In the genomic region with DNA sequence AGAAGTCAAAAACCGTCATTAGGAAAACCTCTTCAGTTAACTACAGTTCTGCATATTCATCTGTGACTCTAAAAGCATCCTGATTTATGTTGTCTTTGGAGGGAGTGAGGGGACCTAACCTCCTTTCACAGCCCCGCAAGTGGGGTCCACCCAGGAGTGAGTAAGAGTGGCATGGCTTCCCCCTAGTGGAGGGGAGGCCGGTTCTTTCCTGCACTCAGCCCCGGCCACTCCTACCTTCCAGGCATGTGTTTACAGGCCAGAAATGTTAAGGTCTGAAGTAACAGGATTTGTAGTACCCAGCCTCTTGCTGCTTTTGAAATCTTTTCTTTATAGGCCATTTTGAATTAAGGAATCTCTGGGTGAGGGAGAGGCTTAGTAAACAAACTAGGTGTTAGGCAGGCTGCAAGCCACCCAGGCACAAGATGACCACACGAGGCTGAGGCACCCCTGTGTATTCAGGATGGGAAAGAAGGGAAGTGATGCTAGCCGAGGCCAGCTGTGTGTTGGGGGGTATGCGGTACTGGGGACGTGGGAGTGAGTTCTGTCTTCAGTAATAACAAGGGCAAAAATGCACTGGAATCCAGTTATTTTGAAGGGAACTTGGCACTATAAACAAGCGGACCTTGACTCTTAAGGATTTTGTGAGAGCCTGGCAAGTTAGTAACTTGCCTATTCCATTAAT, we compare ENCODE assay signal across 17 cellular contexts. TPM values are rescaled to one million over a fixed set of nuclear protein-coding genes. Genes with fewer than 3 reads are reported as not detected.
A peak's percentile ranks its signal among the peaks of the same experiment; 100 is the strongest.
DNase-seq lines count a peak whose midpoint lies in the region; ATAC-seq and TF ChIP-seq lines count a peak whose summit lies in the region.
"Had no signal": no experiment of that assay in that cellular context is flagged by ENCODE, and none has a peak within 500 bp of the region (broad histone marks: within the 10 kb centered on the region; RNA-seq: fewer than 3 reads in every experiment).

No MANE protein-coding gene starts in this region.

- ATAC-seq in PC-3 (no peak), lower lobe of right lung (peak; percentile 67 to 69)
- no peak for ATAC-seq in CD4-positive, alpha-beta T cell (ENCODE audit: poor library complexity)
- ATAC-seq: activated CD8-positive, alpha-beta T cell treated with anti-CD3 and anti-CD28 coated beads for 36 hours had no signal

- no peaks in the 10 kb centered on the region for H3K27me3 Mint-ChIP-seq in CD4-positive, alpha-beta T cell

- H3F3A ChIP-seq in PC-3 (ENCODE audit: low read length, unreplicated experiment) = no peaks in the 10 kb centered on the region

- DNase-seq in GM06990 (ENCODE audit: extremely low read depth, insufficient read length) (no peak), PC-3 (no peak), lower lobe of right lung (no peak), SHP77 treated with DMSO at 0.1 percent for 48 hours (lab: John Stamatoyannopoulos, UW) (no peak), DMS 273 (lab: John Stamatoyannopoulos, UW; ENCODE audit: unreplicated experiment) (no peak), kidney glomerular epithelial cell (lab: John Stamatoyannopoulos, UW) (no peak)
- DNase-seq in CD4-positive, alpha-beta T cell = no peak
- DNase-seq: activated CD8-positive, alpha-beta T cell treated with anti-CD3 and anti-CD28 coated beads for 36 hours; caudate nucleus; DMS 273 treated with DMSO at 0.1 percent for 48 hours; hippocampal formation; KG1; NCI-H510A; tibial artery had no signal

- no peaks in the 10 kb centered on the region for H3K36me3 Mint-ChIP-seq in CD4-positive, alpha-beta T cell (ENCODE audit: low read depth)

- H2AFZ ChIP-seq in PC-3 (ENCODE audit: low read length) = no peak overlapping the region

- peaks cover 2% of the 10 kb centered on the region; the same call in 1 of the 2 replicates for H3K27me3 ChIP-seq in GM06990 (replicated peaks; ENCODE audit: control insufficient read depth, insufficient read depth, low read length)
- peaks cover 14% of the 10 kb centered on the region; the same call in 1 of the 2 replicates for H3K27me3 ChIP-seq in PC-3 (ENCODE audit: low read length)
- no peaks in the 10 kb centered on the region for H3K27me3 ChIP-seq in duodenal mucosa (ENCODE audit: control insufficient read depth in 1 of 2, insufficient read depth in 2 of 2, low read length in 2 of 2)
- H3K27me3 ChIP-seq in lower lobe of right lung (ENCODE audit: low read depth) = no peaks in the 10 kb centered on the region
- no peaks in the 10 kb centered on the region for H3K27me3 ChIP-seq in CD4-positive, alpha-beta T cell (ENCODE audit: control insufficient read depth, insufficient read depth, low read length)
- H3K27me3 ChIP-seq: esophagus muscularis mucosa, tibial artery had no signal

- H3K79me2 ChIP-seq in PC-3 (ENCODE audit: low read length) = no peaks in the 10 kb centered on the region

- CTCF ChIA-PET in PC-3 (lab: Charles Lee) = no interaction called here
- CTCF ChIA-PET in CD4-positive, alpha-beta T cell (lab: Charles Lee) = no interaction called here

- TF ChIP-seq CTCF in GM06990 (IDR thresholded peaks at IDR 0.05; ENCODE audit: insufficient read depth, low read length, poor library complexity, severe bottlenecking) = peak; percentile 29
- 0 out of 2 replicates have a peak, but pooled peaks have one; percentile 35 for TF ChIP-seq CTCF in PC-3 (conservative IDR thresholded peaks at IDR 0.05; ENCODE audit: low read depth, low read length)
- TF ChIP-seq CTCF in lower lobe of right lung (IDR thresholded peaks at IDR 0.05) = no peak
- no peak for TF ChIP-seq CTCF in CD4-positive, alpha-beta T cell (IDR thresholded peaks at IDR 0.05)

- BruUV-seq in PC-3 (replicated peaks; lab: Mats Ljungman, UMichigan) = no TSS peak

- POLR2A ChIA-PET in PC-3 (lab: Charles Lee; ENCODE audit: unreplicated experiment) = no interaction called here
- POLR2A ChIA-PET in CD4-positive, alpha-beta T cell (lab: Charles Lee) = no interaction called here

- H3K4me3 ChIP-seq in GM06990 (replicated peaks; ENCODE audit: low read depth, low read length) (no peak overlapping the region), PC-3 (ENCODE audit: low read length) (no peak overlapping the region), duodenal mucosa (ENCODE audit: low read depth in 1 of 2, low read length in 2 of 2) (no peak overlapping the region), lower lobe of right lung (no peak overlapping the region)
- H3K4me3 ChIP-seq: esophagus muscularis mucosa, tibial artery had no signal

- no peaks in the 10 kb centered on the region for H4K20me1 ChIP-seq in PC-3 (ENCODE audit: low read length)

- H3K36me3 ChIP-seq in GM06990 (ENCODE audit: control insufficient read depth, insufficient read depth, low read length) = no peaks in the 10 kb centered on the region
- H3K36me3 ChIP-seq in PC-3 (ENCODE audit: low read depth, low read length) = no peaks in the 10 kb centered on the region
- H3K36me3 ChIP-seq in duodenal mucosa (ENCODE audit: control insufficient read depth in 1 of 2, insufficient read depth in 2 of 2, low read length in 2 of 2) = peaks cover 0 to 4% of the 10 kb centered on the region in 2 donors
- H3K36me3 ChIP-seq in lower lobe of right lung = no peaks in the 10 kb centered on the region
- H3K36me3 ChIP-seq: esophagus muscularis mucosa, tibial artery had no signal

- H3K9me3 ChIP-seq in PC-3 (ENCODE audit: low read length) (no peaks in the 10 kb centered on the region), duodenal mucosa (ENCODE audit: control insufficient read depth in 1 of 2, low read length in 2 of 2) (no peaks in the 10 kb centered on the region), lower lobe of right lung (no peaks in the 10 kb centered on the region)
- H3K9me3 ChIP-seq in CD4-positive, alpha-beta T cell (ENCODE audit: control insufficient read depth, low read length) = no peaks in the 10 kb centered on the region
- H3K9me3 ChIP-seq: esophagus muscularis mucosa, tibial artery had no signal

- H3K27ac Mint-ChIP-seq in CD4-positive, alpha-beta T cell = no peak overlapping the region
- H3K27ac Mint-ChIP-seq: activated CD8-positive, alpha-beta T cell treated with anti-CD3 and anti-CD28 coated beads for 36 hours had no signal

- intact Hi-C loops in PC-3 (cut with micrococcal nuclease) (no loop called here), lower lobe of right lung (cut with DNase I) (no loop called here)
- intact Hi-C loops in CD4-positive, alpha-beta T cell (cut with DNase I, micrococcal nuclease) = no loop called here

- no peak overlapping the region for H3K4me2 ChIP-seq in PC-3 (ENCODE audit: low read length)

- H3K9ac ChIP-seq in PC-3 (ENCODE audit: low read length) = no peak overlapping the region
- H3K9ac ChIP-seq in duodenal mucosa (ENCODE audit: low read depth in 1 of 2, low read length in 2 of 2) = no peak overlapping the region

- H3K27ac ChIP-seq in PC-3 (ENCODE audit: low read length) (no peak overlapping the region), duodenal mucosa (ENCODE audit: low read depth, low read length) (peak overlapping the region; percentile 27), lower lobe of right lung (no peak overlapping the region)
- H3K27ac ChIP-seq in CD4-positive, alpha-beta T cell (ENCODE audit: low read depth, low read length) = no peak overlapping the region
- H3K27ac ChIP-seq: tibial artery had no signal

- H3K4me1 ChIP-seq in PC-3 (ENCODE audit: insufficient read depth, low read length) = no peaks in the 10 kb centered on the region
- no peaks in the 10 kb centered on the region for H3K4me1 ChIP-seq in duodenal mucosa (ENCODE audit: control insufficient read depth in 1 of 2, insufficient read depth in 2 of 2, low read length in 2 of 2)
- peaks cover 23% of the 10 kb centered on the region for H3K4me1 ChIP-seq in lower lobe of right lung

- no peak overlapping the region for H3K4me3 Mint-ChIP-seq in CD4-positive, alpha-beta T cell
- H3K4me3 Mint-ChIP-seq: activated CD8-positive, alpha-beta T cell treated with anti-CD3 and anti-CD28 coated beads for 36 hours; mesothelial cell of epicardium had no signal

- no peaks in the 10 kb centered on the region for H3K9me2 ChIP-seq in PC-3 (replicated peaks; ENCODE audit: low read length)

- peaks cover 16% of the 10 kb centered on the region for H3K4me1 Mint-ChIP-seq in CD4-positive, alpha-beta T cell (ENCODE audit: low read depth)

- H3K9me3 Mint-ChIP-seq in CD4-positive, alpha-beta T cell = no peaks in the 10 kb centered on the region

RNA-seq across cellular contexts. Expression of gene CTDSPL, which starts 50.5 kb away (rescaled TPM):
- total RNA-seq in PC-3 (2014; rRNA removed) = 6.1 and 11.7 TPM in 2 replicates
- 60.3 TPM for total RNA-seq in lower lobe of right lung
- 1 to 10 TPM in 1 of 2 experiments, under 1 TPM in 1; 0.92 to 1.5 TPM for total RNA-seq in CD4-positive, alpha-beta T cell

Comparison
In these comparisons a context has a peak if more than half of its experiments do, and no peak if none do; other contexts are left out.
1. CTCF ChIP-seq: peak in GM06990 (single experiment) and PC-3 (single experiment); none in lower lobe of right lung (single experiment) and CD4-positive, alpha-beta T cell (single experiment).
2. ATAC-seq: peak in lower lobe of right lung (2 of 2); none in PC-3 (single experiment) and CD4-positive, alpha-beta T cell (single experiment).